28 cellular contexts compared by ENCODE assay signal in genomic region chr3:22029480-22029879, GRCh38.
"Had no signal": no experiment of that assay in that cellular context is flagged by ENCODE, and none has a peak within 500 bp of the region (broad histone marks: within the 10 kb centered on the region; RNA-seq: fewer than 3 reads in every experiment).

No MANE protein-coding gene starts in this region.

- H3K9me3 ChIP-seq: colonic mucosa, esophagus muscularis mucosa, esophagus squamous epithelium, gastrocnemius medialis, heart left ventricle had no signal

- H3K4me1 ChIP-seq: colonic mucosa, esophagus muscularis mucosa, esophagus squamous epithelium, foreskin keratinocyte, gastrocnemius medialis, gastroesophageal sphincter, heart left ventricle, heart right ventricle had no signal

- ATAC-seq: effector memory CD8-positive, alpha-beta T cell; esophagus mucosa; foreskin keratinocyte; gastrocnemius medialis; gastroesophageal sphincter; heart left ventricle; heart right ventricle had no signal

- DNase-seq: colonic mucosa; cortex of kidney; dermis blood vessel endothelial cell; dorsolateral prefrontal cortex; effector CD4-positive, alpha-beta T cell; effector CD8-positive, alpha-beta T cell; effector memory CD4-positive, alpha-beta T cell; effector memory CD8-positive, alpha-beta T cell; endodermal cell; erythroblast; esophagus squamous epithelium; foreskin fibroblast; foreskin keratinocyte; foreskin melanocyte; gastrocnemius medialis; glutamatergic neuron; head of caudate nucleus; heart left ventricle; heart right ventricle had no signal

- H3K36me3 ChIP-seq: colonic mucosa, esophagus muscularis mucosa, esophagus squamous epithelium, gastrocnemius medialis, gastroesophageal sphincter, heart left ventricle, heart right ventricle had no signal

- H3K4me3 ChIP-seq: colonic mucosa, coronary artery, dorsolateral prefrontal cortex, esophagus muscularis mucosa, esophagus squamous epithelium, gastrocnemius medialis, gastroesophageal sphincter, heart left ventricle, heart right ventricle had no signal

- H3K27me3 ChIP-seq: colonic mucosa, dorsolateral prefrontal cortex, esophagus muscularis mucosa, esophagus squamous epithelium, foreskin keratinocyte, gastrocnemius medialis, gastroesophageal sphincter, heart left ventricle, heart right ventricle had no signal

- H3K27ac ChIP-seq: colonic mucosa, coronary artery, dorsolateral prefrontal cortex, epithelial cell of prostate, esophagus muscularis mucosa, esophagus squamous epithelium, foreskin keratinocyte, gastrocnemius medialis, gastroesophageal sphincter, heart left ventricle, heart right ventricle had no signal

- FAIRE-seq: colon, endometrium, endothelial cell of umbilical vein, frontal cortex had no signal
